ENCODE assay signal across 10 cellular contexts in genomic region chr7:27364344-27364758, GRCh38.
DNase-seq lines count a peak whose midpoint lies in the region; ATAC-seq and TF ChIP-seq lines count a peak whose summit lies in the region.
"Had no signal": no experiment of that assay in that cellular context is flagged by ENCODE, and none has a peak within 500 bp of the region (broad histone marks: within the 10 kb centered on the region; RNA-seq: fewer than 3 reads in every experiment).

No MANE protein-coding gene starts in this region.

- DNase-seq in CD14-positive monocyte (ENCODE audit: low spot score) = no peak
- DNase-seq in RWPE2 (ENCODE audit: low spot score) = no peak
- peak; percentile 85 for DNase-seq in fibroblast of villous mesenchyme (ENCODE audit: low read depth)
- peak; percentile 41 for DNase-seq in pons (ENCODE audit: low spot score)
- no peak for DNase-seq in NCI-H524 (lab: John Stamatoyannopoulos, UW)
- DNase-seq in activated CD4-positive, alpha-beta T cell treated with anti-CD3 and anti-CD28 coated beads, Interleukin-2, amount 50 U/mL, for 4 hours = no peak
- no peak for DNase-seq in RPMI8226
- DNase-seq: activated gamma-delta T cell, naive B cell had no signal

- H3K9me3 Mint-ChIP-seq in CD14-positive monocyte = peaks cover 0 to 5% (median 0%) of the 10 kb centered on the region in 7 donors
- H3K9me3 Mint-ChIP-seq: naive B cell had no signal

- H3K27ac Mint-ChIP-seq in CD14-positive monocyte = peak overlapping the region in 6 of 7 donors; percentile 51 to 92 (median 88)
- H3K27ac Mint-ChIP-seq: naive B cell had no signal

- H3K9me3 ChIP-seq in RWPE2 (ENCODE audit: severe bottlenecking) = no peaks in the 10 kb centered on the region

- no peak overlapping the region for H3K4me3 ChIP-seq in RWPE2 (ENCODE audit: severe bottlenecking)
- H3K4me3 ChIP-seq in fibroblast of villous mesenchyme (ENCODE audit: low read depth, low read length) = peak overlapping the region; percentile 39

- intact Hi-C loops in CD14-positive monocyte (cut with micrococcal nuclease) = no loop called here

- no peaks in the 10 kb centered on the region for H3K36me3 Mint-ChIP-seq in CD14-positive monocyte
- H3K36me3 Mint-ChIP-seq: naive B cell had no signal

- peaks cover 21% of the 10 kb centered on the region for H3K4me1 Mint-ChIP-seq in CD14-positive monocyte
- H3K4me1 Mint-ChIP-seq: naive B cell had no signal

- H3K4me3 Mint-ChIP-seq in CD14-positive monocyte = peak overlapping the region; percentile 72 to 86

- ATAC-seq in RWPE2 (ENCODE audit: low read depth) (peak; percentile 51; the same call in 1 of the 3 replicates), HG02678 (IDR thresholded peaks at IDR 0.05; ENCODE audit: unreplicated experiment) (no peak)

- H3K27ac ChIP-seq in RWPE2 (ENCODE audit: poor library complexity, severe bottlenecking) = no peak overlapping the region

- H3K36me3 ChIP-seq in RWPE2 (ENCODE audit: low read depth) = no peaks in the 10 kb centered on the region

- peaks cover 0 to 2% (median 2%) of the 10 kb centered on the region in 3 donors for H3K27me3 Mint-ChIP-seq in CD14-positive monocyte (ENCODE audit: low read depth in 3 of 3)

- no peaks in the 10 kb centered on the region for H3K27me3 ChIP-seq in RWPE2 (ENCODE audit: insufficient read depth, poor library complexity, severe bottlenecking)

- no peak for TF ChIP-seq CTCF in CD14-positive monocyte (IDR thresholded peaks at IDR 0.05)
- no peak for TF ChIP-seq CTCF in RWPE2 (IDR thresholded peaks at IDR 0.05; ENCODE audit: poor library complexity, severe bottlenecking)
- TF ChIP-seq CTCF in fibroblast of villous mesenchyme (IDR thresholded peaks at IDR 0.05; ENCODE audit: insufficient read depth, low read depth, low read length) = no peak

- peaks cover 7% of the 10 kb centered on the region for H3K4me1 ChIP-seq in RWPE2 (ENCODE audit: insufficient read depth, poor library complexity, severe bottlenecking)

Comparison
In these comparisons a context has a peak if more than half of its experiments do, and no peak if none do; other contexts are left out.
1. DNase-seq: peak in fibroblast of villous mesenchyme (single experiment) and pons (single experiment); none in CD14-positive monocyte (single experiment), RWPE2 (single experiment), NCI-H524 (0 of 2), activated CD4-positive, alpha-beta T cell treated with anti-CD3 and anti-CD28 coated beads, Interleukin-2, amount 50 U/mL, for 4 hours (0 of 2) and RPMI8226 (single experiment).